ENCODE assay signal across 29 cellular contexts in the genomic region with DNA sequence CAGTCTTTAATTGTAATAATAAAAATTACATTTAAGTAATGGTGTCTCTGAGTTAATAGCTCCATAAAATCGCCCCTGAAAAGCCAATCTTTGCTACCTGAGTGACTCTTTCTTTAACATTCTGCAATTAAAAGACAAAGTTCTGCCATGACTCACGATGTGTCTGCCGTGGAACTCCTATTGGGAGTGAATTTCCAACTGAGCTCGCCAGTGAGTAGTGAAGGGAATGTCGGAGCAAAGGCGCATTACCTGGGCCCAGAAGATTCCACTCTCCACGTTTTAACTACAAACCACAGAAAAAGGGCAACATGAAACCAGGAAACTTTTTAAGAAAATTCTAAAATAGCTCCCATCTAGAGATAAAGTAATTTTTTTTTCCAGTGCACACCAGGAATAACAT. TPM values are rescaled to one million over a fixed set of nuclear protein-coding genes. Genes with fewer than 3 reads are reported as not detected.
"Had no signal": no experiment of that assay in that cellular context is flagged by ENCODE, and none has a peak within 500 bp of the region (broad histone marks: within the 10 kb centered on the region; RNA-seq: fewer than 3 reads in every experiment).

No MANE protein-coding gene starts in this region.

- H3K4me1 Mint-ChIP-seq: memory B cell had no signal

- H3K4me3 Mint-ChIP-seq: endodermal cell; memory B cell; naive thymus-derived CD8-positive, alpha-beta T cell; nephron progenitor cell; stimulated activated naive CD8-positive, alpha-beta T cell treated with anti-CD3 and anti-CD28 coated beads, Interleukin-15, amount 100 ng/mL, for 72 hours had no signal

- DNase-seq: cerebellar nuclear complex; dorsolateral prefrontal cortex; effector CD8-positive, alpha-beta T cell; foreskin keratinocyte; heart left ventricle; hippocampal formation; left ventricle myocardium superior; midbrain; naive thymus-derived CD8-positive, alpha-beta T cell; nephron progenitor cell; occipital lobe; ovary; posterior cingulate gyrus; right lobe of liver; stimulated activated CD4-positive, alpha-beta T cell treated with anti-CD3 and anti-CD28 coated beads, Interleukin-12 subunit alpha, Interleukin-12 subunit beta, amount 100 ng/mL, for 4 hours; stimulated activated CD4-positive, alpha-beta T cell treated with anti-CD3 and anti-CD28 coated beads, Interleukin-1b, Interleukin-23, amount 100 ng/mL, for 48 hours; stimulated activated CD4-positive, alpha-beta T cell treated with anti-CD3 and anti-CD28 coated beads, Interleukin-4, amount 100 ng/mL, for 1 hour; stimulated activated CD8-positive, alpha-beta memory T cell treated with anti-CD3 and anti-CD28 coated beads, Interleukin-4, amount 100 ng/mL, for 48 hours; stimulated activated naive CD4-positive, alpha-beta T cell; stimulated activated naive CD8-positive, alpha-beta T cell treated with anti-CD3 and anti-CD28 coated beads, Interleukin-15, amount 100 ng/mL, for 72 hours had no signal

- H3K27ac ChIP-seq: dorsolateral prefrontal cortex, epithelial cell of prostate, foreskin keratinocyte, gastroesophageal sphincter, heart left ventricle, ovary, right lobe of liver, suprapubic skin, vagina had no signal

- H3K9me3 Mint-ChIP-seq: memory B cell; stimulated activated naive CD8-positive, alpha-beta T cell treated with anti-CD3 and anti-CD28 coated beads, Interleukin-15, amount 100 ng/mL, for 72 hours had no signal

- H3K36me3 Mint-ChIP-seq: naive thymus-derived CD8-positive, alpha-beta T cell had no signal

- H3K4me3 ChIP-seq: dorsolateral prefrontal cortex, gastroesophageal sphincter, heart left ventricle, lung, ovary, right lobe of liver, smooth muscle cell, suprapubic skin, vagina had no signal

- ATAC-seq: esophagus mucosa; foreskin keratinocyte; gastroesophageal sphincter; heart left ventricle; left ventricle myocardium superior; naive thymus-derived CD8-positive, alpha-beta T cell; right lobe of liver; stimulated activated naive CD8-positive, alpha-beta T cell treated with anti-CD3 and anti-CD28 coated beads, Interleukin-15, amount 100 ng/mL, for 72 hours had no signal

- H3K9me3 ChIP-seq: gastroesophageal sphincter, heart left ventricle, ovary, right lobe of liver, suprapubic skin, vagina had no signal

- H3K36me3 ChIP-seq: gastroesophageal sphincter, heart left ventricle, ovary, right lobe of liver, suprapubic skin, vagina had no signal

- H3K27me3 ChIP-seq: ovary, right lobe of liver, vagina had no signal

- H3K4me1 ChIP-seq: foreskin keratinocyte had no signal

- H3K27ac Mint-ChIP-seq: memory B cell; nephron progenitor cell; stimulated activated naive CD8-positive, alpha-beta T cell treated with anti-CD3 and anti-CD28 coated beads, Interleukin-15, amount 100 ng/mL, for 72 hours had no signal

RNA-seq across cellular contexts. Expression of a gene that starts 36.9 kb away (rescaled TPM):
- total RNA-seq: left ventricle myocardium superior, vagina had no signal
